ENCODE assay signal across 32 cellular contexts in genomic region chr4:145339075-145339725, GRCh38.
"Had no signal": no experiment of that assay in that cellular context is flagged by ENCODE, and none has a peak within 500 bp of the region (broad histone marks: within the 10 kb centered on the region; RNA-seq: fewer than 3 reads in every experiment).

No MANE protein-coding gene starts in this region.

- H3K4me1 Mint-ChIP-seq: activated B cell treated with CpG ODN at 0.5 μM for 24 hours; activated CD4-positive, alpha-beta memory T cell treated with anti-CD3 and anti-CD28 coated beads, Interleukin-2, amount 10 ng/mL, durations not matched to agents 7 days and 5 days; activated naive CD8-positive, alpha-beta T cell treated with anti-CD3 and anti-CD28 coated beads for 36 hours; activated T-helper 17 cell treated with anti-CD3 and anti-CD28 coated beads, Interleukin-2, amount 50 U/mL, for 72 hours; central memory CD8-positive, alpha-beta T cell had no signal

- DNase-seq: activated B cell treated with CpG ODN at 0.5 μM for 24 hours; activated CD4-positive, alpha-beta memory T cell treated with anti-CD3 and anti-CD28 coated beads, Interleukin-2, amount 10 ng/mL, durations not matched to agents 7 days and 5 days; activated CD4-positive, alpha-beta T cell treated with anti-CD3 and anti-CD28 coated beads for 4 hours; activated CD4-positive, CD25-positive, alpha-beta regulatory T cell treated with anti-CD3 and anti-CD28 coated beads, Interleukin-2, amount 50 U/mL, for 72 hours; activated effector memory CD4-positive, alpha-beta T cell treated with anti-CD3 and anti-CD28 coated beads, Interleukin-2, amount 50 U/mL, for 16 hours; activated naive CD4-positive, alpha-beta T cell; activated naive CD4-positive, alpha-beta T cell treated with anti-CD3 and anti-CD28 coated beads, Interleukin-2, amount 50 U/mL, for 16 hours; activated naive CD8-positive, alpha-beta T cell treated with anti-CD3 and anti-CD28 coated beads for 36 hours; activated T-cell treated with anti-CD3 and anti-CD28 coated beads, Interleukin-2, amount 50 U/mL, for 1 hour; activated T-cell treated with anti-CD3 and anti-CD28 coated beads, Interleukin-2, amount 50 U/mL, for 72 hours; amniotic stem cell; aorta; MM.1S; MV-4-11; NCI-H1092; NCI-H1436 treated with DMSO at 0.1 percent for 48 hours; NCI-H187; NCI-H2029 treated with DMSO at 0.1 percent for 48 hours; NCI-H2107; NCI-H2171; NCI-H446; NCI-H526 treated with DMSO at 0.1 percent for 48 hours; NCI-H774; PC-9; SHP77; SJCRH30 had no signal

- H3K36me3 Mint-ChIP-seq: activated naive CD8-positive, alpha-beta T cell treated with anti-CD3 and anti-CD28 coated beads for 36 hours had no signal

- H3K4me3 ChIP-seq: cardiac muscle cell, PC-9, SJCRH30, SK-N-MC had no signal

- H3K4me2 ChIP-seq: KMS-11, PC-9 had no signal

- H3K27ac ChIP-seq: cardiac muscle cell, KMS-11, PC-9, SJCRH30, SK-N-MC, VCaP had no signal

- H3K36me3 ChIP-seq: cardiac muscle cell, SJCRH30 had no signal

- H3K27ac Mint-ChIP-seq: activated B cell treated with CpG ODN at 0.5 μM for 24 hours; activated CD4-positive, alpha-beta memory T cell treated with anti-CD3 and anti-CD28 coated beads, Interleukin-2, amount 10 ng/mL, durations not matched to agents 7 days and 5 days; activated naive CD8-positive, alpha-beta T cell treated with anti-CD3 and anti-CD28 coated beads for 36 hours; activated T-cell treated with anti-CD3 and anti-CD28 coated beads, Interleukin-2, amount 50 U/mL, for 72 hours; activated T-helper 17 cell treated with anti-CD3 and anti-CD28 coated beads, Interleukin-2, amount 50 U/mL, for 72 hours had no signal

- H3K4me1 ChIP-seq: SJCRH30 had no signal

- H3K9me3 ChIP-seq: SJCRH30 had no signal

- H3K27me3 Mint-ChIP-seq: activated naive CD8-positive, alpha-beta T cell treated with anti-CD3 and anti-CD28 coated beads for 36 hours; activated T-helper 17 cell treated with anti-CD3 and anti-CD28 coated beads, Interleukin-2, amount 50 U/mL, for 72 hours had no signal

- H3K9me3 Mint-ChIP-seq: activated B cell treated with CpG ODN at 0.5 μM for 24 hours; activated CD4-positive, alpha-beta memory T cell treated with anti-CD3 and anti-CD28 coated beads, Interleukin-2, amount 10 ng/mL, durations not matched to agents 7 days and 5 days; activated naive CD8-positive, alpha-beta T cell treated with anti-CD3 and anti-CD28 coated beads for 36 hours; activated T-cell treated with anti-CD3 and anti-CD28 coated beads, Interleukin-2, amount 50 U/mL, for 72 hours; activated T-helper 17 cell treated with anti-CD3 and anti-CD28 coated beads, Interleukin-2, amount 50 U/mL, for 72 hours; central memory CD8-positive, alpha-beta T cell had no signal

- H3K9ac ChIP-seq: KMS-11 had no signal

- ATAC-seq: activated T-cell treated with anti-CD3 and anti-CD28 coated beads, Interleukin-2, amount 50 U/mL, for 72 hours; activated T-helper 17 cell treated with anti-CD3 and anti-CD28 coated beads, Interleukin-2, amount 50 U/mL, for 72 hours had no signal

- H3K27me3 ChIP-seq: cardiac muscle cell, SJCRH30 had no signal

- H2AFZ ChIP-seq: PC-9 had no signal

- H3K4me3 Mint-ChIP-seq: activated B cell treated with CpG ODN at 0.5 μM for 24 hours; activated CD4-positive, alpha-beta memory T cell treated with anti-CD3 and anti-CD28 coated beads, Interleukin-2, amount 10 ng/mL, durations not matched to agents 7 days and 5 days; activated naive CD8-positive, alpha-beta T cell treated with anti-CD3 and anti-CD28 coated beads for 36 hours; activated T-cell treated with anti-CD3 and anti-CD28 coated beads, Interleukin-2, amount 50 U/mL, for 72 hours; activated T-helper 17 cell treated with anti-CD3 and anti-CD28 coated beads, Interleukin-2, amount 50 U/mL, for 72 hours; central memory CD8-positive, alpha-beta T cell had no signal
